8 cellular contexts compared by ENCODE assay signal in genomic region chr15:42494998-42495360, GRCh38. TPM values are rescaled to one million over a fixed set of nuclear protein-coding genes. Genes with fewer than 3 reads are reported as not detected.
DNase-seq lines count a peak whose midpoint lies in the region; ATAC-seq lines count a peak whose summit lies in the region.

No MANE protein-coding gene starts in this region.

- ATAC-seq in HG02870 (IDR thresholded peaks at IDR 0.05; ENCODE audit: unreplicated experiment), result no peak

- peak; percentile 12 for DNase-seq in activated CD4-positive, CD25-positive, alpha-beta regulatory T cell treated with anti-CD3 and anti-CD28 coated beads, Interleukin-2, amount 50 U/mL, for 16 hours (ENCODE audit: low read depth, low spot score)
- no peak for DNase-seq in activated CD4-positive, CD25-positive, alpha-beta regulatory T cell (lab: John Stamatoyannopoulos, UW)
- DNase-seq in RPMI7951 (ENCODE audit: low read depth) (peak; percentile 82), cerebellum (ENCODE audit: low spot score) (peak; percentile 61), kidney glomerular epithelial cell (lab: John Stamatoyannopoulos, UW) (peak; percentile 86), NCI-H1092 treated with DMSO at 0.1 percent for 48 hours (lab: John Stamatoyannopoulos, UW) (no peak)
- peak; percentile 25 for DNase-seq in stimulated activated CD8-positive, alpha-beta memory T cell treated with anti-CD3 and anti-CD28 coated beads, Interleukin-4, amount 100 ng/mL, for 24 hours (ENCODE audit: low read depth)

RNA-seq across cellular contexts. Expression of gene SNAP23, which starts 0.5 kb away (rescaled TPM):
- total RNA-seq in RPMI7951 (2014; rRNA removed; shearing (Covaris generic)), result 101 and 108 TPM in 2 replicates
- total RNA-seq in cerebellum, result 38.0 TPM

RNA-seq across cellular contexts. Expression of gene ZNF106, which starts 4.0 kb away (rescaled TPM):
- 37.0 and 40.4 TPM in 2 replicates for total RNA-seq in RPMI7951 (2014; rRNA removed; shearing (Covaris generic))
- 49.7 TPM for total RNA-seq in cerebellum

RNA-seq across cellular contexts. Expression of gene LRRC57, which starts 53.6 kb away (rescaled TPM):
- total RNA-seq in RPMI7951 (2014; rRNA removed; shearing (Covaris generic)), result 32.3 and 33.7 TPM in 2 replicates
- total RNA-seq in cerebellum, result 20.2 TPM

RNA-seq across cellular contexts. Expression of gene HAUS2, which starts 53.7 kb away (rescaled TPM):
- 42.1 and 59.8 TPM in 2 replicates for total RNA-seq in RPMI7951 (2014; rRNA removed; shearing (Covaris generic))
- total RNA-seq in cerebellum, result 27.3 TPM

Comparison
In these comparisons a context has a peak if more than half of its experiments do, and no peak if none do; other contexts are left out.
1. DNase-seq: peak in activated CD4-positive, CD25-positive, alpha-beta regulatory T cell treated with anti-CD3 and anti-CD28 coated beads, Interleukin-2, amount 50 U/mL, for 16 hours (single experiment), RPMI7951 (single experiment), cerebellum (single experiment), kidney glomerular epithelial cell (single experiment) and stimulated activated CD8-positive, alpha-beta memory T cell treated with anti-CD3 and anti-CD28 coated beads, Interleukin-4, amount 100 ng/mL, for 24 hours (single experiment); none in activated CD4-positive, CD25-positive, alpha-beta regulatory T cell (0 of 4) and NCI-H1092 treated with DMSO at 0.1 percent for 48 hours (single experiment).